ENCODE assay signal across 10 cellular contexts in the genomic region with DNA sequence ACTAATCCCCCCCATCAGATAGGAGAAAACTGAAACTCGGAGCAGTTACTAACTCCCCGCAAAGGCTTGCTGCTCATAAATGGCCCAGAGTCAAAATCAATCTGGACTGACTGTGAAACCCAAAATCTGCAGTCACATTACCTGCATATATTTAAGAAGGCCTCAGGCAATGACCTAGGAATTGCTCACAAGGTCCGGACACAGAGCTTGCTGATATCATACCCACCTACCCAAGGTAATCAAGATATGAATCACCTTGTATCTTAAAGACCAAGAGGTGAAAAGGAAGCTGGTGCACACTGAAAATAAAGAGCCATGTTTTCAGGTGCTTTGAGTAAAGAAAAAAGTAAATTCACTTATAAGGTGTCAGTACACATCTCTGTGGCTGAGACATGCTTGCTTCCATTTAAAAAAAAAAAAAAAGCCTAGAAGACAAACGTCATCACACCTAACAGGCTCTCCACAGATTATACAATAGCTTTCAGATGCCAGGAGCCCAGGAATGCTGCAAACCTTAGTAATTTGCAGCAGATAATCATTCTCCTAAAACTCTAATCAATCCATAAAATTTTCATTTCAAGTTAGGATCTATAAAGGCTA.
A peak's percentile ranks its signal among the peaks of the same experiment; 100 is the strongest.
DNase-seq lines count a peak whose midpoint lies in the region; ATAC-seq and TF ChIP-seq lines count a peak whose summit lies in the region.
"Had no signal": no experiment of that assay in that cellular context is flagged by ENCODE, and none has a peak within 500 bp of the region (broad histone marks: within the 10 kb centered on the region; RNA-seq: fewer than 3 reads in every experiment).

No MANE protein-coding gene starts in this region.

- no peak overlapping the region for H3K27ac ChIP-seq in parathyroid adenoma

- H3K4me3 Mint-ChIP-seq in activated T-cell treated with anti-CD3 and anti-CD28 coated beads, Interleukin-2, amount 50 U/mL, for 24 hours = peak overlapping the region; percentile 68
- H3K4me3 Mint-ChIP-seq in activated B cell treated with CpG ODN at 0.5 μM for 24 hours = peak overlapping the region; percentile 36

- peak overlapping the region; percentile 98 for H3K27ac Mint-ChIP-seq in activated T-cell treated with anti-CD3 and anti-CD28 coated beads, Interleukin-2, amount 50 U/mL, for 24 hours
- H3K27ac Mint-ChIP-seq in activated B cell treated with CpG ODN at 0.5 μM for 24 hours = peak overlapping the region; percentile 71

- no peaks in the 10 kb centered on the region for H3K27me3 ChIP-seq in parathyroid adenoma (ENCODE audit: control insufficient read depth, insufficient read depth, low read length)

- CTCF ChIA-PET in activated B cell treated with CpG ODN at 0.5 μM for 24 hours (lab: Charles Lee) = no interaction called here

- TF ChIP-seq CTCF in activated B cell treated with CpG ODN at 0.5 μM for 24 hours (IDR thresholded peaks at IDR 0.05) (no peak), parathyroid adenoma (IDR thresholded peaks at IDR 0.05) (no peak)

- POLR2A ChIA-PET in activated B cell treated with CpG ODN at 0.5 μM for 24 hours (lab: Charles Lee) = interaction anchor here (0.7 kb wide), 2 partner anchors 85 to 130 kb away, joined by 5 to 9 read pairs; no protein-coding TSS in a partner anchor

- peaks cover 44% of the 10 kb centered on the region for H3K36me3 Mint-ChIP-seq in activated T-cell treated with anti-CD3 and anti-CD28 coated beads, Interleukin-2, amount 50 U/mL, for 24 hours (ENCODE audit: low read depth)
- H3K36me3 Mint-ChIP-seq in activated B cell treated with CpG ODN at 0.5 μM for 24 hours (ENCODE audit: low read depth) = peaks cover 3% of the 10 kb centered on the region

- no peaks in the 10 kb centered on the region for H3K27me3 Mint-ChIP-seq in activated T-cell treated with anti-CD3 and anti-CD28 coated beads, Interleukin-2, amount 50 U/mL, for 24 hours
- no peaks in the 10 kb centered on the region for H3K27me3 Mint-ChIP-seq in activated B cell treated with CpG ODN at 0.5 μM for 24 hours

- H3K9ac ChIP-seq in parathyroid adenoma = no peak overlapping the region

- peak overlapping the region; percentile 59 for H2AFZ ChIP-seq in parathyroid adenoma

- H3K9me3 ChIP-seq in parathyroid adenoma (ENCODE audit: control insufficient read depth, low read length) = no peaks in the 10 kb centered on the region

- intact Hi-C loops in activated B cell treated with CpG ODN at 0.5 μM for 24 hours (cut with micrococcal nuclease) = loop anchor here (1.0 to 5.0 kb wide), 3 partner anchors 14 to 162 kb away; no protein-coding TSS in a partner anchor

- peaks cover 5% of the 10 kb centered on the region for H3K9me3 Mint-ChIP-seq in activated T-cell treated with anti-CD3 and anti-CD28 coated beads, Interleukin-2, amount 50 U/mL, for 24 hours
- no peaks in the 10 kb centered on the region for H3K9me3 Mint-ChIP-seq in activated B cell treated with CpG ODN at 0.5 μM for 24 hours

- ATAC-seq in HG02870 (IDR thresholded peaks at IDR 0.05; ENCODE audit: unreplicated experiment) (peak; percentile 36), activated B cell treated with CpG ODN at 0.5 μM for 24 hours (ENCODE audit: low read depth) (peak; percentile 10)

- H3K4me2 ChIP-seq in parathyroid adenoma (ENCODE audit: low read length) = no peak overlapping the region

- H3K4me1 ChIP-seq in parathyroid adenoma = no peaks in the 10 kb centered on the region

- no peak overlapping the region for H3K4me3 ChIP-seq in parathyroid adenoma (ENCODE audit: low read depth, low read length)

- H3K4me1 Mint-ChIP-seq in activated T-cell treated with anti-CD3 and anti-CD28 coated beads, Interleukin-2, amount 50 U/mL, for 24 hours (ENCODE audit: low read depth) = peaks cover 84% of the 10 kb centered on the region
- H3K4me1 Mint-ChIP-seq in activated B cell treated with CpG ODN at 0.5 μM for 24 hours = peaks cover 49% of the 10 kb centered on the region

- no peaks in the 10 kb centered on the region for H3K36me3 ChIP-seq in parathyroid adenoma (ENCODE audit: control insufficient read depth, insufficient read depth, low read length)

- no peak for DNase-seq in activated T-cell treated with anti-CD3 and anti-CD28 coated beads, Interleukin-2, amount 50 U/mL, for 24 hours
- DNase-seq in activated T-cell treated with anti-CD3 and anti-CD28 coated beads, Interleukin-2, amount 50 U/mL, for 1 hour = no peak
- DNase-seq in activated B cell treated with CpG ODN at 0.5 μM for 24 hours (no peak), cerebellar cortex (ENCODE audit: low spot score) (no peak), LoVo (ENCODE audit: low spot score) (no peak), NCI-H2107 (lab: John Stamatoyannopoulos, UW) (no peak)
- DNase-seq: occipital lobe; stimulated activated naive CD4-positive, alpha-beta T cell had no signal

- H3K79me2 ChIP-seq in parathyroid adenoma = peaks cover 2% of the 10 kb centered on the region
